ENCODE assay signal across 1 cellular context in genomic region chr1:27342778-27343638, GRCh38.
TF ChIP-seq lines count a peak whose summit lies in the region.

No MANE protein-coding gene starts in this region.

TF ChIP-seq in HepG2, 621 proteins besides CTCF, POLR2A, EP300 and RAD21 (continued from another document and continues in another):
- no peak for TF ChIP-seq MAZ (IDR thresholded peaks at IDR 0.05; ENCODE audit: borderline replicate concordance, low read depth, low read length)
- peak; percentile 71 for TF ChIP-seq MAZ (CRISPR knock-in tag; IDR thresholded peaks at IDR 0.05; ENCODE audit: low read depth)
- peak; percentile 59 for TF ChIP-seq ZMAT3 (CRISPR knock-in tag; conservative IDR thresholded peaks at IDR 0.05)
- TF ChIP-seq, protein P1, sequence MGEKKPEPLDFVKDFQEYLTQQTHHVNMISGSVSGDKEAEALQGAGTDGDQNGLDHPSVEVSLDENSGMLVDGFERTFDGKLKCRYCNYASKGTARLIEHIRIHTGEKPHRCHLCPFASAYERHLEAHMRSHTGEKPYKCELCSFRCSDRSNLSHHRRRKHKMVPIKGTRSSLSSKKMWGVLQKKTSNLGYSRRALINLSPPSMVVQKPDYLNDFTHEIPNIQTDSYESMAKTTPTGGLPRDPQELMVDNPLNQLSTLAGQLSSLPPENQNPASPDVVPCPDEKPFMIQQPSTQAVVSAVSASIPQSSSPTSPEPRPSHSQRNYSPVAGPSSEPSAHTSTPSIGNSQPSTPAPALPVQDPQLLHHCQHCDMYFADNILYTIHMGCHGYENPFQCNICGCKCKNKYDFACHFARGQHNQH (CRISPR knock-in tag; IDR thresholded peaks at IDR 0.05): no peak
- TF ChIP-seq ZNF850 (CRISPR knock-in tag; conservative IDR thresholded peaks at IDR 0.05): no peak
- TF ChIP-seq ZNF737 (CRISPR knock-in tag; IDR thresholded peaks at IDR 0.05; ENCODE audit: borderline replicate concordance): no peak
- TF ChIP-seq RBFOX2 (IDR thresholded peaks at IDR 0.05; ENCODE audit: low read depth, low read length): peak; percentile 67
- TF ChIP-seq, protein P2, sequence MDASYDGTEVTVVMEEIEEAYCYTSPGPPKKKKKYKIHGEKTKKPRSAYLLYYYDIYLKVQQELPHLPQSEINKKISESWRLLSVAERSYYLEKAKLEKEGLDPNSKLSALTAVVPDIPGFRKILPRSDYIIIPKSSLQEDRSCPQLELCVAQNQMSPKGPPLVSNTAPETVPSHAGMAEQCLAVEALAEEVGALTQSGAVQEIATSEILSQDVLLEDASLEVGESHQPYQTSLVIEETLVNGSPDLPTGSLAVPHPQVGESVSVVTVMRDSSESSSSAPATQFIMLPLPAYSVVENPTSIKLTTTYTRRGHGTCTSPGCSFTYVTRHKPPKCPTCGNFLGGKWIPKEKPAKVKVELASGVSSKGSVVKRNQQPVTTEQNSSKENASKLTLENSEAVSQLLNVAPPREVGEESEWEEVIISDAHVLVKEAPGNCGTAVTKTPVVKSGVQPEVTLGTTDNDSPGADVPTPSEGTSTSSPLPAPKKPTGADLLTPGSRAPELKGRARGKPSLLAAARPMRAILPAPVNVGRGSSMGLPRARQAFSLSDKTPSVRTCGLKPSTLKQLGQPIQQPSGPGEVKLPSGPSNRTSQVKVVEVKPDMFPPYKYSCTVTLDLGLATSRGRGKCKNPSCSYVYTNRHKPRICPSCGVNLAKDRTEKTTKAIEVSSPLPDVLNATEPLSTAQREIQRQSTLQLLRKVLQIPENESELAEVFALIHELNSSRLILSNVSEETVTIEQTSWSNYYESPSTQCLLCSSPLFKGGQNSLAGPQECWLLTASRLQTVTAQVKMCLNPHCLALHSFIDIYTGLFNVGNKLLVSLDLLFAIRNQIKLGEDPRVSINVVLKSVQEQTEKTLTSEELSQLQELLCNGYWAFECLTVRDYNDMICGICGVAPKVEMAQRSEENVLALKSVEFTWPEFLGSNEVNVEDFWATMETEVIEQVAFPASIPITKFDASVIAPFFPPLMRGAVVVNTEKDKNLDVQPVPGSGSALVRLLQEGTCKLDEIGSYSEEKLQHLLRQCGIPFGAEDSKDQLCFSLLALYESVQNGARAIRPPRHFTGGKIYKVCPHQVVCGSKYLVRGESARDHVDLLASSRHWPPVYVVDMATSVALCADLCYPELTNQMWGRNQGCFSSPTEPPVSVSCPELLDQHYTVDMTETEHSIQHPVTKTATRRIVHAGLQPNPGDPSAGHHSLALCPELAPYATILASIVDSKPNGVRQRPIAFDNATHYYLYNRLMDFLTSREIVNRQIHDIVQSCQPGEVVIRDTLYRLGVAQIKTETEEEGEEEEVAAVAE (CRISPR knock-in tag; IDR thresholded peaks at IDR 0.05; ENCODE audit: borderline replicate concordance): peak; percentile 74; the same call in 1 of the 2 replicates
- TF ChIP-seq NFYC (CRISPR knock-in tag; IDR thresholded peaks at IDR 0.05): no peak; the same call in 1 of the 2 replicates
- TF ChIP-seq, protein P3, sequence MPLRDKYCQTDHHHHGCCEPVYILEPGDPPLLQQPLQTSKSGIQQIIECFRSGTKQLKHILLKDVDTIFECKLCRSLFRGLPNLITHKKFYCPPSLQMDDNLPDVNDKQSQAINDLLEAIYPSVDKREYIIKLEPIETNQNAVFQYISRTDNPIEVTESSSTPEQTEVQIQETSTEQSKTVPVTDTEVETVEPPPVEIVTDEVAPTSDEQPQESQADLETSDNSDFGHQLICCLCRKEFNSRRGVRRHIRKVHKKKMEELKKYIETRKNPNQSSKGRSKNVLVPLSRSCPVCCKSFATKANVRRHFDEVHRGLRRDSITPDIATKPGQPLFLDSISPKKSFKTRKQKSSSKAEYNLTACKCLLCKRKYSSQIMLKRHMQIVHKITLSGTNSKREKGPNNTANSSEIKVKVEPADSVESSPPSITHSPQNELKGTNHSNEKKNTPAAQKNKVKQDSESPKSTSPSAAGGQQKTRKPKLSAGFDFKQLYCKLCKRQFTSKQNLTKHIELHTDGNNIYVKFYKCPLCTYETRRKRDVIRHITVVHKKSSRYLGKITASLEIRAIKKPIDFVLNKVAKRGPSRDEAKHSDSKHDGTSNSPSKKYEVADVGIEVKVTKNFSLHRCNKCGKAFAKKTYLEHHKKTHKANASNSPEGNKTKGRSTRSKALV (CRISPR knock-in tag; IDR thresholded peaks at IDR 0.05): no peak
- TF ChIP-seq PCBP1 (IDR thresholded peaks at IDR 0.05; ENCODE audit: borderline replicate concordance, low read depth, low read length): no peak
- TF ChIP-seq ZNF563 (CRISPR knock-in tag; IDR thresholded peaks at IDR 0.05): peak; percentile 86; the same call in 1 of the 2 replicates
- TF ChIP-seq KLF15 (CRISPR knock-in tag; IDR thresholded peaks at IDR 0.05; ENCODE audit: borderline replicate concordance): no peak
- TF ChIP-seq ZNF589 (CRISPR knock-in tag; conservative IDR thresholded peaks at IDR 0.05): no peak
- TF ChIP-seq HNRNPL (IDR thresholded peaks at IDR 0.05; ENCODE audit: low read depth, low read length): peak; percentile 75
- TF ChIP-seq ASH2L (IDR thresholded peaks at IDR 0.05; ENCODE audit: insufficient read length, low read depth, low read length): no peak
- TF ChIP-seq THAP8 (CRISPR knock-in tag; IDR thresholded peaks at IDR 0.05; ENCODE audit: borderline replicate concordance): no peak
- TF ChIP-seq, protein P4, sequence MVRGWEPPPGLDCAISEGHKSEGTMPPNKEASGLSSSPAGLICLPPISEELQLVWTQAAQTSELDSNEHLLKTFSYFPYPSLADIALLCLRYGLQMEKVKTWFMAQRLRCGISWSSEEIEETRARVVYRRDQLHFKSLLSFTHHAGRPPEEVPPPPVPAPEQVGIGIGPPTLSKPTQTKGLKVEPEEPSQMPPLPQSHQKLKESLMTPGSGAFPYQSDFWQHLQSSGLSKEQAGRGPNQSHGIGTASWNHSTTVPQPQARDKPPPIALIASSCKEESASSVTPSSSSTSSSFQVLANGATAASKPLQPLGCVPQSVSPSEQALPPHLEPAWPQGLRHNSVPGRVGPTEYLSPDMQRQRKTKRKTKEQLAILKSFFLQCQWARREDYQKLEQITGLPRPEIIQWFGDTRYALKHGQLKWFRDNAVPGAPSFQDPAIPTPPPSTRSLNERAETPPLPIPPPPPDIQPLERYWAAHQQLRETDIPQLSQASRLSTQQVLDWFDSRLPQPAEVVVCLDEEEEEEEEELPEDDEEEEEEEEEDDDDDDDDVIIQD (CRISPR knock-in tag; IDR thresholded peaks at IDR 0.05; ENCODE audit: low read depth): no peak
- TF ChIP-seq FOXO4 (CRISPR knock-in tag; conservative IDR thresholded peaks at IDR 0.05): 0 out of 2 replicates have a peak, but pooled peaks have one; percentile 66
- TF ChIP-seq MTA3 (CRISPR knock-in tag; IDR thresholded peaks at IDR 0.05): no peak
- 0 out of 2 replicates have a peak, but pooled peaks have one; percentile 19 for TF ChIP-seq KAT7 (CRISPR knock-in tag; IDR thresholded peaks at IDR 0.05; ENCODE audit: borderline replicate concordance)
- TF ChIP-seq ARID4A (CRISPR knock-in tag; IDR thresholded peaks at IDR 0.05; ENCODE audit: borderline replicate concordance): no peak; the same call in 1 of the 2 replicates
- TF ChIP-seq, protein P5, sequence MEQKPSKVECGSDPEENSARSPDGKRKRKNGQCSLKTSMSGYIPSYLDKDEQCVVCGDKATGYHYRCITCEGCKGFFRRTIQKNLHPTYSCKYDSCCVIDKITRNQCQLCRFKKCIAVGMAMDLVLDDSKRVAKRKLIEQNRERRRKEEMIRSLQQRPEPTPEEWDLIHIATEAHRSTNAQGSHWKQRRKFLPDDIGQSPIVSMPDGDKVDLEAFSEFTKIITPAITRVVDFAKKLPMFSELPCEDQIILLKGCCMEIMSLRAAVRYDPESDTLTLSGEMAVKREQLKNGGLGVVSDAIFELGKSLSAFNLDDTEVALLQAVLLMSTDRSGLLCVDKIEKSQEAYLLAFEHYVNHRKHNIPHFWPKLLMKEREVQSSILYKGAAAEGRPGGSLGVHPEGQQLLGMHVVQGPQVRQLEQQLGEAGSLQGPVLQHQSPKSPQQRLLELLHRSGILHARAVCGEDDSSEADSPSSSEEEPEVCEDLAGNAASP (CRISPR knock-in tag; IDR thresholded peaks at IDR 0.05; ENCODE audit: borderline replicate concordance): no peak
- no peak for TF ChIP-seq ZNF441 (CRISPR knock-in tag; IDR thresholded peaks at IDR 0.05; ENCODE audit: borderline replicate concordance)
- peak; percentile 62 for TF ChIP-seq HDAC1 (CRISPR knock-in tag; IDR thresholded peaks at IDR 0.05)
- TF ChIP-seq, protein P6, sequence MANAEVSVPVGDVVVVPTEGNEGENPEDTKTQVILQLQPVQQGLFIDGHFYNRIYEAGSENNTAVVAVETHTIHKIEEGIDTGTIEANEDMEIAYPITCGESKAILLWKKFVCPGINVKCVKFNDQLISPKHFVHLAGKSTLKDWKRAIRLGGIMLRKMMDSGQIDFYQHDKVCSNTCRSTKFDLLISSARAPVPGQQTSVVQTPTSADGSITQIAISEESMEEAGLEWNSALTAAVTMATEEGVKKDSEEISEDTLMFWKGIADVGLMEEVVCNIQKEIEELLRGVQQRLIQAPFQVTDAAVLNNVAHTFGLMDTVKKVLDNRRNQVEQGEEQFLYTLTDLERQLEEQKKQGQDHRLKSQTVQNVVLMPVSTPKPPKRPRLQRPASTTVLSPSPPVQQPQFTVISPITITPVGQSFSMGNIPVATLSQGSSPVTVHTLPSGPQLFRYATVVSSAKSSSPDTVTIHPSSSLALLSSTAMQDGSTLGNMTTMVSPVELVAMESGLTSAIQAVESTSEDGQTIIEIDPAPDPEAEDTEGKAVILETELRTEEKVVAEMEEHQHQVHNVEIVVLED (CRISPR knock-in tag; IDR thresholded peaks at IDR 0.05; ENCODE audit: borderline replicate concordance): peak; percentile 15; the same call in 1 of the 2 replicates
- TF ChIP-seq ZNF75D (CRISPR knock-in tag; IDR thresholded peaks at IDR 0.05; ENCODE audit: borderline replicate concordance): no peak
- TF ChIP-seq, protein P7, sequence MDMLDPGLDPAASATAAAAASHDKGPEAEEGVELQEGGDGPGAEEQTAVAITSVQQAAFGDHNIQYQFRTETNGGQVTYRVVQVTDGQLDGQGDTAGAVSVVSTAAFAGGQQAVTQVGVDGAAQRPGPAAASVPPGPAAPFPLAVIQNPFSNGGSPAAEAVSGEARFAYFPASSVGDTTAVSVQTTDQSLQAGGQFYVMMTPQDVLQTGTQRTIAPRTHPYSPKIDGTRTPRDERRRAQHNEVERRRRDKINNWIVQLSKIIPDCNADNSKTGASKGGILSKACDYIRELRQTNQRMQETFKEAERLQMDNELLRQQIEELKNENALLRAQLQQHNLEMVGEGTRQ (IDR thresholded peaks at IDR 0.05; ENCODE audit: low read depth, low read length): no peak
- TF ChIP-seq, protein P7 (CRISPR knock-in tag; IDR thresholded peaks at IDR 0.05; ENCODE audit: borderline replicate concordance): no peak
- TF ChIP-seq ZNF337 (CRISPR knock-in tag; IDR thresholded peaks at IDR 0.05; ENCODE audit: borderline replicate concordance, low read depth): no peak
- no peak for TF ChIP-seq SRSF4 (IDR thresholded peaks at IDR 0.05; ENCODE audit: low read depth, low read length, poor library complexity, severe bottlenecking)
- no peak for TF ChIP-seq TCF12 (IDR thresholded peaks at IDR 0.05)
- no peak for TF ChIP-seq TCF12 (CRISPR knock-in tag; IDR thresholded peaks at IDR 0.05)
